Comparison of ENCODE assay signal across 8 cellular contexts in the genomic region with DNA sequence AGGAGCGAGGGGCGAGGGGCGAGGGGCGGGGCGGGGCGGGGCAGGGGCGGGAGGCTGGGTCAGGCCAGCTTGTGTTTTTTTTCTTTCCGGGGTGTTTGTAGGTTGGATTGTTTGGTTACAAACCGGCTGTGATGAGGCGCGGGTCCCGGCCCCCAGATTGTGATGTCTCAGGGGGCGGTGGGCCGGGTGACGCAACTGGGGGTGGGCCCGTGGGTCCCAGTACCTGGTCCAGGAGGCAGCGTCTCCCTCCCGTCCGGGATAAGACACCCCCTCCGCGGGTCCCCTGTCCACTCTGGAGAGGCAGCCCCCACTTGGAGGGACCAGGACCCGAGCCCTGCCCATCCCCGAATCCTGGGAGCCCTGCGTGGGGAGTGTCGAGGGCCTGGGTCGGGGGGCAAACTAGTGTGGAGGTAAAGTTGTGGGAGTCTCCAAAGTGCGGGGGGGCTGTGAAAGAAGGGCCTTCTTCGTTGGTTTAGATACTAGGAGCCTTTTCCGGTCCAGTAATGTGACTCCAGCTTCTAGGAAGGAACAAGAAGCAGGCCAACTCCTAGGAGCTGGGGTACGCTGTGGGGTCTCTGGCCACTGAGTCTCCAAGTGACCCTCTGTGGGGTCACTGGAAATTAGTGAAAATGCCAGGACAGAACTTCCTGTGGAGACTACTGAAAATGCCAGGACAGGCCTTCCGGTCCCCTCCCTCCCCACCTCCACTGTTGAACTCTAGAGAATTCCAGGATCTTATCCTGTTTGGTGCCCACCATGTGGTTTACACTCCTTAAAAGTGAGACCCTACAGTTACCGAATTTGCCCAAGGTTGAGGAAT. TPM values are rescaled to one million over a fixed set of nuclear protein-coding genes. Genes with fewer than 3 reads are reported as not detected.
DNase-seq lines count a peak whose midpoint lies in the region; ATAC-seq, FAIRE-seq and TF ChIP-seq lines count a peak whose summit lies in the region.

No MANE protein-coding gene starts in this region.

- H3K4me1 ChIP-seq in heart left ventricle (peaks cover 0 to 50% (median 7%) of the 10 kb centered on the region in 12 donors), small intestine (ENCODE audit: control insufficient read depth in 2 of 2, insufficient read depth in 1 of 2, low read depth in 1 of 2, low read length in 1 of 2) (no peaks in the 10 kb centered on the region)

- H3K27ac ChIP-seq in heart left ventricle (peak overlapping the region; percentile 42 to 80 (median 66)), small intestine (ENCODE audit: low read depth in 1 of 2, low read length in 1 of 2) (peak overlapping the region in 1 of 2 donors; percentile 38)

- ATAC-seq in heart left ventricle (no peak), left lobe of liver (no peak)

- DNase-seq in NCI-H748 treated with DMSO at 0.1 percent for 48 hours (lab: John Stamatoyannopoulos, UW) (peak; percentile 19), NCI-H748 (lab: John Stamatoyannopoulos, UW; ENCODE audit: unreplicated experiment) (no peak), SW480 (ENCODE audit: low spot score) (peak; percentile 22), heart left ventricle (peak in 2 of 5 donors; percentile 27 to 36), small intestine (no peak), D721Med (ENCODE audit: insufficient read length, low spot score) (no peak), left lobe of liver (ENCODE audit: low spot score) (no peak)
- DNase-seq in activated CD4-positive, alpha-beta T cell treated with anti-CD3 and anti-CD28 coated beads for 1 hour = no peak

- H3K4me3 ChIP-seq in heart left ventricle (peak overlapping the region in 11 of 12 donors; percentile 19 to 68 (median 52)), small intestine (ENCODE audit: low read depth in 1 of 2, low read length in 2 of 2) (peak overlapping the region; percentile 26 to 61)

- WGBS in heart left ventricle, 4 donors = 24 to 75% (median 35%) methylated on average over 8 to 32 of the region's 32 CpGs
- 21 to 32% (median 24%) methylated on average over 18 to 32 of the region's 32 CpGs for whole genome bisulfite sequencing in small intestine, 3 donors

- H3K9me3 ChIP-seq in heart left ventricle (no peaks in the 10 kb centered on the region), small intestine (ENCODE audit: control insufficient read depth, low read depth) (no peaks in the 10 kb centered on the region)

- no peak for TF ChIP-seq POLR2A in heart left ventricle (IDR thresholded peaks at IDR 0.05)

- no peaks in the 10 kb centered on the region for H3K36me3 ChIP-seq in heart left ventricle
- H3K36me3 ChIP-seq in small intestine (ENCODE audit: control insufficient read depth in 2 of 2, insufficient read depth in 2 of 2, low read length in 2 of 2) = no peaks in the 10 kb centered on the region

- intact Hi-C loops in heart left ventricle (cut with DNase I) = loop anchor here in 3 of 10 donors (2.0 to 5.0 kb wide), 4 partner anchors 63 to 107 kb away; no protein-coding TSS in a partner anchor

- FAIRE-seq in small intestine (lab: Jason Lieb, UNC) = no peak
- FAIRE-seq in D721Med (lab: Jason Lieb, UNC) = no peak

- H3K27me3 ChIP-seq in heart left ventricle (no peaks in the 10 kb centered on the region), small intestine (ENCODE audit: control insufficient read depth in 2 of 2, insufficient read depth in 2 of 2, low read length in 2 of 2) (no peaks in the 10 kb centered on the region)

- TF ChIP-seq CTCF in heart left ventricle (IDR thresholded peaks at IDR 0.05) (no peak), D721Med (IDR thresholded peaks at IDR 0.05; ENCODE audit: insufficient read depth, missing control alignments) (no peak)

RNA-seq across cellular contexts. Expression of gene CLMN, which starts 0.6 kb away (rescaled TPM):
- total RNA-seq in heart left ventricle (10 to 100 TPM in 1 of 9 donors, 1 to 10 TPM in 8; 4.6 to 10.2 (median 6.8) TPM), left lobe of liver (67.7 TPM)
- polyA plus RNA-seq in heart left ventricle (1 to 10 TPM; 3.1 to 4.3 TPM), small intestine (1 to 10 TPM; 2.9 to 8.2 (median 3.2) TPM)

Comparison
In these comparisons a context has a peak if more than half of its experiments do, and no peak if none do; other contexts are left out.
1. DNase-seq: peak in NCI-H748 treated with DMSO at 0.1 percent for 48 hours (single experiment) and SW480 (single experiment); none in NCI-H748 (single experiment), small intestine (single experiment), D721Med (single experiment), activated CD4-positive, alpha-beta T cell treated with anti-CD3 and anti-CD28 coated beads for 1 hour (single experiment) and left lobe of liver (single experiment).